8 cellular contexts compared by ENCODE assay signal in the genomic region with DNA sequence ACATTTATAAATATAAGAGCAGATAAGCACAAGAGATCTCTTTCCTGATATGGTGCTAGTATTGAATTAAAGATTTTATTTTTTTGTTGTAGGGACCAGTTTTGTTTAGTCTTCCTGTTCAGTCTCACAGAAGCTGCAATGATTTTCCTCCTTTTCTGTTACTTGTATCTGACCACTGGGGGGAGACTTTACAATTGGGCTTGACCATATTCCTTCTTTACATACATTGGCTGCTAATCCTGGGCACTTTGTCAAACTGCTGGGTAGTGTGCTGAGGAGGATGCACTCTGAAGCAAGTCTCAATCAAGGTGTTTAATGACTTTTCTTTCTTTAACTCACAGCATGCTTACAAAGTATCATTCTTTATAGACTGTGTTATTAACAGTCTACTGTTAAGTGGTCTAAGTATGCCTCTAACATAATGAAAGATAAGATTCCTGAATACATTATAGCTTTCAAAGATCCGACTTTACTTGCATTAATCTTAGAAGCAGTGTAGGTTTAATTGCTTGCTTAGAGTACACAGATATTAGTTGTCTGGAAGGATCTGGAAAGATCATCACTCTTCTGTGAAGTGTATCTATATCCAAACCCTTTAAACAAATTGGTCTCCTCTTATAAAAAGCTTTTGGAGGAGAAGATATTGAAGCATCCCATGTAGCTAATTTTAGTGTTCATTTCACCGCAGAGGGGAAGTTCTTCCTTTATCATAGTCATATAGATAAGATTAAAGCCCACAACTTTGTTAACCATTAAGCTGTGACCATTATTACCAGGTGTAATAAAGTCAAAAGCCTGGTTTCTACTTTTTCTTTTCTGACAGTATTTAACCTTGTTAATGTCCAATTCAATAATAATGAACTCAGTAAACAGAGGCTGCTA. TPM values are rescaled to one million over a fixed set of nuclear protein-coding genes. Genes with fewer than 3 reads are reported as not detected.
A peak's percentile ranks its signal among the peaks of the same experiment; 100 is the strongest.
DNase-seq lines count a peak whose midpoint lies in the region; ATAC-seq and TF ChIP-seq lines count a peak whose summit lies in the region.

No MANE protein-coding gene starts in this region.

- H3K27me3 ChIP-seq in PC-3 (ENCODE audit: low read length) (no peaks in the 10 kb centered on the region), colonic mucosa (no peaks in the 10 kb centered on the region)

- no TSS peak for BruUV-seq in PC-3 (replicated peaks; lab: Mats Ljungman, UMichigan)

- H3K4me3 ChIP-seq in PC-3 (ENCODE audit: low read length) (no peak overlapping the region), colonic mucosa (no peak overlapping the region)

- intact Hi-C loops in PC-3 (cut with micrococcal nuclease) (loop anchor here (1.0 to 10.0 kb wide), 3 partner anchors 89 to 1002 kb away; no protein-coding TSS in a partner anchor), colonic mucosa (cut with DNase I) (loop anchor here (5.0 kb wide), 1 partner anchor 86 kb away; no protein-coding TSS in a partner anchor)

- peaks cover 26 to 52% (median 48%) of the 10 kb centered on the region in 3 donors for H3K4me1 Mint-ChIP-seq in IgD-negative memory B cell
- peaks cover 30% of the 10 kb centered on the region for H3K4me1 Mint-ChIP-seq in activated CD4-positive, alpha-beta memory T cell treated with anti-CD3 and anti-CD28 coated beads, Interleukin-2, amount 10 ng/mL, durations not matched to agents 7 days and 5 days

- H3K9me3 ChIP-seq in PC-3 (ENCODE audit: low read length) = no peaks in the 10 kb centered on the region
- no peaks in the 10 kb centered on the region for H3K9me3 ChIP-seq in colonic mucosa

- H3K36me3 ChIP-seq in PC-3 (ENCODE audit: low read depth, low read length) (no peaks in the 10 kb centered on the region), colonic mucosa (no peaks in the 10 kb centered on the region)

- CTCF ChIA-PET in PC-3 (lab: Charles Lee) = interaction anchor here (0.7 kb wide), 1 partner anchor 549 kb away, joined by 5 read pairs; no protein-coding TSS in a partner anchor
- CTCF ChIA-PET in activated CD4-positive, alpha-beta memory T cell treated with anti-CD3 and anti-CD28 coated beads, Interleukin-2, amount 10 ng/mL, durations not matched to agents 7 days and 5 days (lab: Charles Lee) = interaction anchor here (0.7 to 3.5 kb wide), 7 partner anchors 12 to 523 kb away, joined by 3 to 26 read pairs (median 4); no protein-coding TSS in a partner anchor

- H3K9me3 Mint-ChIP-seq in IgD-negative memory B cell = no peaks in the 10 kb centered on the region
- H3K9me3 Mint-ChIP-seq in activated CD4-positive, alpha-beta memory T cell treated with anti-CD3 and anti-CD28 coated beads, Interleukin-2, amount 10 ng/mL, durations not matched to agents 7 days and 5 days = no peaks in the 10 kb centered on the region

- peak overlapping the region in 2 of 3 donors; percentile 17 to 87 for H3K27ac Mint-ChIP-seq in IgD-negative memory B cell
- H3K27ac Mint-ChIP-seq in activated CD4-positive, alpha-beta memory T cell treated with anti-CD3 and anti-CD28 coated beads, Interleukin-2, amount 10 ng/mL, durations not matched to agents 7 days and 5 days = no peak overlapping the region

- POLR2A ChIA-PET in PC-3 (lab: Charles Lee; ENCODE audit: unreplicated experiment) = no interaction called here
- POLR2A ChIA-PET in activated CD4-positive, alpha-beta memory T cell treated with anti-CD3 and anti-CD28 coated beads, Interleukin-2, amount 10 ng/mL, durations not matched to agents 7 days and 5 days (lab: Charles Lee) = no interaction called here

- peaks cover 5% of the 10 kb centered on the region for H3K36me3 Mint-ChIP-seq in IgD-negative memory B cell
- H3K36me3 Mint-ChIP-seq in activated CD4-positive, alpha-beta memory T cell treated with anti-CD3 and anti-CD28 coated beads, Interleukin-2, amount 10 ng/mL, durations not matched to agents 7 days and 5 days (ENCODE audit: low read depth) = no peaks in the 10 kb centered on the region

- H3K79me2 ChIP-seq in PC-3 (ENCODE audit: low read length) = peaks cover 74% of the 10 kb centered on the region

- H3K4me2 ChIP-seq in PC-3 (ENCODE audit: low read length) = peak overlapping the region; percentile 93; the same call in 1 of the 2 replicates

- no peaks in the 10 kb centered on the region for H3K9me2 ChIP-seq in PC-3 (replicated peaks; ENCODE audit: low read length)

- peaks cover 30% of the 10 kb centered on the region for H3K4me1 ChIP-seq in PC-3 (ENCODE audit: insufficient read depth, low read length)
- no peaks in the 10 kb centered on the region for H3K4me1 ChIP-seq in colonic mucosa

- H4K20me1 ChIP-seq in PC-3 (ENCODE audit: low read length) = peaks cover 38% of the 10 kb centered on the region

- H3K27ac ChIP-seq in PC-3 (ENCODE audit: low read length) = no peak overlapping the region
- H3K27ac ChIP-seq in colonic mucosa = no peak overlapping the region

- no peak overlapping the region for H3K9ac ChIP-seq in PC-3 (ENCODE audit: low read length)
- H3K9ac ChIP-seq in colonic mucosa (ENCODE audit: low read depth in 2 of 2, low read length in 2 of 2) = no peak overlapping the region

- no peaks in the 10 kb centered on the region for H3F3A ChIP-seq in PC-3 (ENCODE audit: low read length, unreplicated experiment)

- DNase-seq in DMS53 (lab: John Stamatoyannopoulos, UW) (peak; percentile 89), PC-3 (peak; percentile 75), colonic mucosa (peak; percentile 34), middle frontal gyrus (ENCODE audit: extremely low spot score, low spot score) (peak; percentile 50)
- DNase-seq in activated CD4-positive, alpha-beta memory T cell treated with anti-CD3 and anti-CD28 coated beads, Interleukin-2, amount 10 ng/mL, durations not matched to agents 7 days and 5 days = no peak

- peak overlapping the region; percentile 10 to 76 (median 67) for H3K4me3 Mint-ChIP-seq in IgD-negative memory B cell
- no peak overlapping the region for H3K4me3 Mint-ChIP-seq in activated CD4-positive, alpha-beta memory T cell treated with anti-CD3 and anti-CD28 coated beads, Interleukin-2, amount 10 ng/mL, durations not matched to agents 7 days and 5 days

- peak; percentile 28 for ATAC-seq in GM21360 (IDR thresholded peaks at IDR 0.05; ENCODE audit: unreplicated experiment)
- peak; percentile 9 for ATAC-seq in PC-3
- no peak for ATAC-seq in GM19324 (IDR thresholded peaks at IDR 0.05; ENCODE audit: low FRiP score, unreplicated experiment)

- no peaks in the 10 kb centered on the region for H3K27me3 Mint-ChIP-seq in IgD-negative memory B cell
- peaks cover 6% of the 10 kb centered on the region for H3K27me3 Mint-ChIP-seq in activated CD4-positive, alpha-beta memory T cell treated with anti-CD3 and anti-CD28 coated beads, Interleukin-2, amount 10 ng/mL, durations not matched to agents 7 days and 5 days

- no peak overlapping the region for H2AFZ ChIP-seq in PC-3 (ENCODE audit: low read length)

- TF ChIP-seq CTCF in PC-3 (conservative IDR thresholded peaks at IDR 0.05; ENCODE audit: low read depth, low read length) (peak; percentile 74), colonic mucosa (IDR thresholded peaks at IDR 0.05) (peak; percentile 58)

RNA-seq across cellular contexts. Expression of gene PALS2, which starts 3.2 kb away (rescaled TPM):
- 23.0 TPM for polyA plus RNA-seq in IgD-negative memory B cell
- 10.8 and 15.3 TPM in 2 replicates for total RNA-seq in PC-3 (2014; rRNA removed)
- total RNA-seq in colonic mucosa = 1 to 10 TPM; 6.6 to 6.7 TPM
- total RNA-seq in activated CD4-positive, alpha-beta memory T cell treated with anti-CD3 and anti-CD28 coated beads, Interleukin-2, amount 10 ng/mL, durations not matched to agents 7 days and 5 days = 10 to 100 TPM; 13.2 to 18.7 TPM
